12 cellular contexts compared by ENCODE assay signal in genomic region chr13:75226092-75226491, GRCh38.
DNase-seq lines count a peak whose midpoint lies in the region; ATAC-seq and TF ChIP-seq lines count a peak whose summit lies in the region.
"Had no signal": no experiment of that assay in that cellular context is flagged by ENCODE, and none has a peak within 500 bp of the region (broad histone marks: within the 10 kb centered on the region; RNA-seq: fewer than 3 reads in every experiment).

No MANE protein-coding gene starts in this region.

- H3K27me3 ChIP-seq in HCT116 (ENCODE audit: insufficient read depth, low read length) (peaks cover 1% of the 10 kb centered on the region; the same call in 1 of the 2 replicates), suprapubic skin (no peaks in the 10 kb centered on the region)

- no peaks in the 10 kb centered on the region for H3K9me2 ChIP-seq in HCT116 (ENCODE audit: insufficient read depth)

- no peaks in the 10 kb centered on the region for H3K36me3 ChIP-seq in HCT116 (ENCODE audit: control insufficient read depth in 1 of 2, insufficient read depth in 2 of 2, low read length in 2 of 2)
- no peaks in the 10 kb centered on the region for H3K36me3 ChIP-seq in suprapubic skin
- H3K36me3 ChIP-seq: spleen had no signal

- POLR2A ChIA-PET in HCT116 (lab: Charles Lee), result no interaction called here

- peak in 1 of 3 experiments; percentile 24; a peak in 2 of 6 replicates for TF ChIP-seq CTCF in HCT116 (IDR thresholded peaks at IDR 0.05 in 2 of 3, conservative IDR thresholded peaks at IDR 0.05 in 1 of 3; ENCODE audit: borderline replicate concordance in 1 of 3, insufficient read depth in 1 of 3, low read depth in 2 of 3, low read length in 2 of 3)
- TF ChIP-seq CTCF in suprapubic skin (IDR thresholded peaks at IDR 0.05), result no peak

- RAD21 ChIA-PET in HCT116 (lab: Charles Lee; ENCODE audit: low non-redundant PET in 1 of 2, low total read pairs in 2 of 2, uncharacterized antibody in 2 of 2, unreplicated experiment in 2 of 2), result no interaction called here

- peak overlapping the region; percentile 20; the same call in 1 of the 2 replicates for H3K4me2 ChIP-seq in HCT116 (ENCODE audit: low read length)

- H3K27ac ChIP-seq in HCT116 (ENCODE audit: low read depth, low read length) (no peak overlapping the region), suprapubic skin (peak overlapping the region; percentile 7)
- H3K27ac ChIP-seq: spleen had no signal

- CTCF ChIA-PET in HCT116 (lab: Charles Lee), result no interaction called here

- no peak for TF ChIP-seq POLR2A in HCT116 (IDR thresholded peaks at IDR 0.05; ENCODE audit: borderline replicate concordance, extremely low read depth, insufficient read depth, insufficient read length)
- TF ChIP-seq POLR2A in suprapubic skin (IDR thresholded peaks at IDR 0.05), result no peak

- DNase-seq in HCT116 (ENCODE audit: low read depth, low spot score) (peak; percentile 8), RPMI7951 (ENCODE audit: low read depth) (peak; percentile 27), iPS DF 19.7 (ENCODE audit: low read depth, low spot score) (peak; percentile 30), suprapubic skin (ENCODE audit: low spot score in 2 of 2) (no peak), NCI-H524 (lab: John Stamatoyannopoulos, UW) (no peak), NCI-H345 (lab: John Stamatoyannopoulos, UW) (no peak)
- DNase-seq: activated B cell treated with CpG ODN at 0.5 μM for 24 hours, NCI-H2029, occipital lobe, spleen had no signal

- H3K9ac ChIP-seq in HCT116 (ENCODE audit: low read length), result no peak overlapping the region

- no peak for TF ChIP-seq RAD21 in HCT116 (IDR thresholded peaks at IDR 0.05; ENCODE audit: low read depth)

- no peaks in the 10 kb centered on the region for H3K79me2 ChIP-seq in HCT116 (ENCODE audit: insufficient read depth, low read length)

- no peak for TF ChIP-seq EP300 in suprapubic skin (IDR thresholded peaks at IDR 0.05)

- intact Hi-C loops in HCT116 (cut with micrococcal nuclease), result no loop called here

- peak; percentile 63 for ATAC-seq in HCT116
- ATAC-seq in HG02759 (IDR thresholded peaks at IDR 0.05; ENCODE audit: unreplicated experiment), result no peak
- ATAC-seq in GM21526 (IDR thresholded peaks at IDR 0.05; ENCODE audit: low FRiP score, unreplicated experiment), result no peak

- H4K20me1 ChIP-seq in HCT116 (ENCODE audit: insufficient read depth), result no peaks in the 10 kb centered on the region

- WGBS in suprapubic skin, result 82% methylated on average over 9 of the region's 9 CpGs

- H3K9me3 ChIP-seq in HCT116 (ENCODE audit: control insufficient read depth in 1 of 2, insufficient read depth in 1 of 2, low read depth in 1 of 2, low read length in 2 of 2), result no peaks in the 10 kb centered on the region
- H3K9me3 ChIP-seq in suprapubic skin, result no peaks in the 10 kb centered on the region
- H3K9me3 ChIP-seq: spleen had no signal

- no TSS peak for BruUV-seq in HCT116 (replicated peaks; lab: Mats Ljungman, UMichigan)

- H2AFZ ChIP-seq in HCT116 (ENCODE audit: low read depth, low read length, poor library complexity, severe bottlenecking), result peak overlapping the region; percentile 54

- H3K4me3 ChIP-seq in HCT116 (replicated peaks in 1 of 2; ENCODE audit: low read depth in 1 of 2, low read length in 2 of 2) (no peak overlapping the region), suprapubic skin (no peak overlapping the region)
- H3K4me3 ChIP-seq: spleen had no signal

- peaks cover 0 to 8% of the 10 kb centered on the region in 2 experiments; a peak in 2 of 4 replicates for H3K4me1 ChIP-seq in HCT116 (ENCODE audit: control insufficient read depth in 1 of 2, insufficient read depth in 2 of 2, low read length in 2 of 2)
- no peaks in the 10 kb centered on the region for H3K4me1 ChIP-seq in suprapubic skin
- H3K4me1 ChIP-seq: spleen had no signal

TF ChIP-seq in HCT116, 20 proteins besides CTCF, POLR2A, EP300 and RAD21:
- no peak for TF ChIP-seq EGR1 (IDR thresholded peaks at IDR 0.05; ENCODE audit: low read depth)

Comparison
In these comparisons a context has a peak if more than half of its experiments do, and no peak if none do; other contexts are left out.
1. DNase-seq: peak in HCT116 (single experiment), RPMI7951 (single experiment) and iPS DF 19.7 (single experiment); none in suprapubic skin (0 of 2), NCI-H524 (0 of 2) and NCI-H345 (single experiment).